Comparison of ENCODE assay signal across 1 cellular context in genomic region chr1:52645261-52645660, GRCh38.
TF ChIP-seq lines count a peak whose summit lies in the region.

No MANE protein-coding gene starts in this region.

TF ChIP-seq in HepG2, 621 proteins besides CTCF, POLR2A, EP300 and RAD21:
- TF ChIP-seq, protein P1, sequence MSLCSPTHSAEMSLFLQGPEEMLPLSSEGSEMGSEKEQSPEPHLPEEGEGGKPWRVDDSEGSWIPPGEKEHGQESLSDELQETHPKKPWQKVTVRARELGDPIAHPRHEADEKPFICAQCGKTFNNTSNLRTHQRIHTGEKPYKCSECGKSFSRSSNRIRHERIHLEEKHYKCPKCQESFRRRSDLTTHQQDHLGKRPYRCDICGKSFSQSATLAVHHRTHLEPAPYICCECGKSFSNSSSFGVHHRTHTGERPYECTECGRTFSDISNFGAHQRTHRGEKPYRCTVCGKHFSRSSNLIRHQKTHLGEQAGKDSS (CRISPR knock-in tag; IDR thresholded peaks at IDR 0.05; ENCODE audit: borderline replicate concordance, low read depth): no peak
- no peak for TF ChIP-seq PAWR (CRISPR knock-in tag; IDR thresholded peaks at IDR 0.05; ENCODE audit: borderline replicate concordance)
- peak; percentile 59; the same call in 1 of the 2 replicates for TF ChIP-seq CEBPB (IDR thresholded peaks at IDR 0.05; ENCODE audit: borderline replicate concordance, low read depth, low read length)
- TF ChIP-seq CEBPG (CRISPR knock-in tag; IDR thresholded peaks at IDR 0.05): peak; percentile 20; the same call in 1 of the 2 replicates
- TF ChIP-seq TEAD3 (CRISPR knock-in tag; optimal IDR thresholded peaks at IDR 0.05; ENCODE audit: borderline replicate concordance): peak; percentile 83
- TF ChIP-seq ZNF883 (CRISPR knock-in tag; IDR thresholded peaks at IDR 0.05; ENCODE audit: not compliant biosample characterization): no peak
